Comparison of ENCODE assay signal across 1 cellular context in genomic region chr18:22465859-22466602, GRCh38.
A peak's percentile ranks its signal among the peaks of the same experiment; 100 is the strongest.
TF ChIP-seq lines count a peak whose summit lies in the region.

No MANE protein-coding gene starts in this region.

TF ChIP-seq in HCT116, 20 proteins besides CTCF, POLR2A, EP300 and RAD21 (continued from another document):
- TF ChIP-seq ATF3 (IDR thresholded peaks at IDR 0.05) (no peak), SP1 (IDR thresholded peaks at IDR 0.05; ENCODE audit: low read depth) (peak; percentile 49; the same call in 1 of the 2 replicates), FOSL1 (IDR thresholded peaks at IDR 0.05; ENCODE audit: low read depth) (peak; percentile 68), ELF1 (IDR thresholded peaks at IDR 0.05; ENCODE audit: borderline replicate concordance, low read depth) (no peak), YY1 (IDR thresholded peaks at IDR 0.05; ENCODE audit: extremely low read depth, insufficient replicate concordance, low read depth, low read length) (no peak), TCF7L2 (IDR thresholded peaks at IDR 0.05; ENCODE audit: borderline replicate concordance, extremely low read depth, insufficient read depth, insufficient read length) (no peak), EGR1 (IDR thresholded peaks at IDR 0.05; ENCODE audit: low read depth) (no peak), EZH2 (IDR thresholded peaks at IDR 0.05) (no peak), EZH2phosphoT487 (IDR thresholded peaks at IDR 0.05; ENCODE audit: borderline replicate concordance) (no peak), SIN3A (IDR thresholded peaks at IDR 0.05; ENCODE audit: low read depth) (no peak; the same call in 1 of the 2 replicates), CEBPB (IDR thresholded peaks at IDR 0.05; ENCODE audit: low read depth) (0 out of 2 replicates have a peak, but pooled peaks have one; percentile 14), SRF (IDR thresholded peaks at IDR 0.05; ENCODE audit: low read depth) (no peak)
